22 cellular contexts compared by ENCODE assay signal in genomic region chrX:40078489-40079288, GRCh38. TPM values are rescaled to one million over a fixed set of nuclear protein-coding genes. Genes with fewer than 3 reads are reported as not detected.
DNase-seq lines count a peak whose midpoint lies in the region; ATAC-seq, FAIRE-seq and TF ChIP-seq lines count a peak whose summit lies in the region.
"Had no signal": no experiment of that assay in that cellular context is flagged by ENCODE, and none has a peak within 500 bp of the region (broad histone marks: within the 10 kb centered on the region; RNA-seq: fewer than 3 reads in every experiment).

No MANE protein-coding gene starts in this region.

- DNase-seq in GM12892 (ENCODE audit: insufficient read length) (no peak), GM12878 (ENCODE audit: low read depth, low spot score) (no peak), DMS53 treated with DMSO at 0.1 percent for 48 hours (lab: John Stamatoyannopoulos, UW; ENCODE audit: unreplicated experiment) (no peak), right cardiac atrium (no peak)
- DNase-seq in naive thymus-derived CD4-positive, alpha-beta T cell, result no peak
- DNase-seq: activated CD4-positive, alpha-beta memory T cell treated with anti-CD3 and anti-CD28 coated beads, Interleukin-2, amount 10 ng/mL, durations not matched to agents 7 days and 5 days; activated CD4-positive, CD25-positive, alpha-beta regulatory T cell; activated naive CD4-positive, alpha-beta T cell treated with anti-CD3 and anti-CD28 coated beads for 36 hours; COR-L47; dorsolateral prefrontal cortex; H9; MM.1S; NCI-H2171 treated with DMSO at 0.1 percent for 48 hours; NCI-H774; stimulated activated CD4-positive, alpha-beta T cell treated with anti-CD3 and anti-CD28 coated beads, Interleukin-4, amount 100 ng/mL, for 24 hours; thyroid gland had no signal

- SMC1A ChIA-PET in GM12878 (lab: Charles Lee; ENCODE audit: uncharacterized antibody, unreplicated experiment), result no interaction called here

- POLR2A ChIA-PET in GM12878 (lab: Charles Lee), result no interaction called here
- POLR2A ChIA-PET in naive thymus-derived CD4-positive, alpha-beta T cell (lab: Charles Lee), result no interaction called here

- no peak for TF ChIP-seq EP300 in GM12878 (IDR thresholded peaks at IDR 0.05; ENCODE audit: borderline replicate concordance in 1 of 2, control insufficient read depth in 1 of 2, low read depth in 2 of 2, low read length in 2 of 2)

- TF ChIP-seq POLR2A in GM12892 (IDR thresholded peaks at IDR 0.05; ENCODE audit: low read depth, low read length) (no peak), GM12878 (IDR thresholded peaks at IDR 0.05; ENCODE audit: low read depth, low read length) (no peak)

- no peak for TF ChIP-seq CTCF in GM12878 (IDR thresholded peaks at IDR 0.05 in 2 of 3, conservative IDR thresholded peaks at IDR 0.05 in 1 of 3; ENCODE audit: control insufficient read depth in 2 of 3, extremely low read depth in 1 of 3, insufficient read depth in 1 of 3, low read depth in 3 of 3, low read length in 3 of 3)

- H3K4me1 Mint-ChIP-seq in naive thymus-derived CD4-positive, alpha-beta T cell, result peaks cover 4 to 48% (median 31%) of the 10 kb centered on the region in 7 donors

- H3K27ac Mint-ChIP-seq in naive thymus-derived CD4-positive, alpha-beta T cell, result peak overlapping the region in 6 of 9 donors; percentile 28 to 80 (median 58)
- H3K27ac Mint-ChIP-seq: activated CD4-positive, alpha-beta memory T cell treated with anti-CD3 and anti-CD28 coated beads, Interleukin-2, amount 10 ng/mL, durations not matched to agents 7 days and 5 days had no signal

- peak overlapping the region in 1 of 10 donors; percentile 24 for H3K4me3 Mint-ChIP-seq in naive thymus-derived CD4-positive, alpha-beta T cell
- H3K4me3 Mint-ChIP-seq: activated CD4-positive, alpha-beta memory T cell treated with anti-CD3 and anti-CD28 coated beads, Interleukin-2, amount 10 ng/mL, durations not matched to agents 7 days and 5 days; activated naive CD4-positive, alpha-beta T cell treated with anti-CD3 and anti-CD28 coated beads for 36 hours; central memory CD8-positive, alpha-beta T cell; stimulated activated naive CD8-positive, alpha-beta T cell treated with anti-CD3 and anti-CD28 coated beads, Interleukin-15, Interleukin-2, amounts not matched to agents 100 ng/mL and 50 ng/mL, for 24 hours had no signal

- H3K27me3 ChIP-seq in BLaER1 treated with 17β-estradiol and CSF1 and Interleukin-3, amounts not matched to agents 10 nM and 100 nM, result peaks cover 0 to 24% (median 17%) of the 10 kb centered on the region in 11 experiments; a peak in 14 of 22 replicates
- H3K27me3 ChIP-seq in GM12878 (replicated peaks in 1 of 2; ENCODE audit: control insufficient read depth in 2 of 2, insufficient read depth in 2 of 2, low read length in 1 of 2) (no peaks in the 10 kb centered on the region), right cardiac atrium (ENCODE audit: control insufficient read depth, insufficient read depth) (no peaks in the 10 kb centered on the region)
- H3K27me3 ChIP-seq in naive thymus-derived CD4-positive, alpha-beta T cell (ENCODE audit: control insufficient read depth in 2 of 2, insufficient read depth in 2 of 2, low read length in 2 of 2), result no peaks in the 10 kb centered on the region
- H3K27me3 ChIP-seq: thyroid gland had no signal

- H3K36me3 Mint-ChIP-seq in naive thymus-derived CD4-positive, alpha-beta T cell, result peaks cover 0 to 11% (median 3%) of the 10 kb centered on the region in 5 donors

- intact Hi-C loops in GM12878 (cut with micrococcal nuclease; ENCODE audit: unreplicated experiment) (no loop called here), right cardiac atrium (cut with DNase I) (no loop called here)
- intact Hi-C loops in naive thymus-derived CD4-positive, alpha-beta T cell (cut with micrococcal nuclease), result no loop called here

- peaks cover 0 to 3% (median 0%) of the 10 kb centered on the region in 11 donors for H3K9me3 Mint-ChIP-seq in naive thymus-derived CD4-positive, alpha-beta T cell
- H3K9me3 Mint-ChIP-seq: activated CD4-positive, alpha-beta memory T cell treated with anti-CD3 and anti-CD28 coated beads, Interleukin-2, amount 10 ng/mL, durations not matched to agents 7 days and 5 days; activated naive CD4-positive, alpha-beta T cell treated with anti-CD3 and anti-CD28 coated beads for 36 hours; central memory CD8-positive, alpha-beta T cell; stimulated activated naive CD8-positive, alpha-beta T cell treated with anti-CD3 and anti-CD28 coated beads, Interleukin-15, Interleukin-2, amounts not matched to agents 100 ng/mL and 50 ng/mL, for 24 hours had no signal

- peaks cover 0 to 12% (median 5%) of the 10 kb centered on the region in 11 experiments; a peak in 8 of 22 replicates for H3K9me3 ChIP-seq in BLaER1 treated with 17β-estradiol and CSF1 and Interleukin-3, amounts not matched to agents 10 nM and 100 nM (replicated peaks in 1 of 11)
- H3K9me3 ChIP-seq in GM12878 (replicated peaks; ENCODE audit: control insufficient read depth, insufficient read depth, low read length), result no peaks in the 10 kb centered on the region; the same call in 2 of the 3 replicates
- H3K9me3 ChIP-seq in naive thymus-derived CD4-positive, alpha-beta T cell (ENCODE audit: control insufficient read depth in 2 of 3, low read length in 3 of 3), result no peaks in the 10 kb centered on the region
- H3K9me3 ChIP-seq in right cardiac atrium (ENCODE audit: control insufficient read depth, low read length), result no peaks in the 10 kb centered on the region
- H3K9me3 ChIP-seq: thyroid gland had no signal

- no peak overlapping the region for H3K4me3 ChIP-seq in BLaER1 treated with 17β-estradiol and CSF1 and Interleukin-3, amounts not matched to agents 10 nM and 100 nM
- no peak overlapping the region for H3K4me3 ChIP-seq in GM12878
- H3K4me3 ChIP-seq in naive thymus-derived CD4-positive, alpha-beta T cell (ENCODE audit: low read length), result no peak overlapping the region
- H3K4me3 ChIP-seq in right cardiac atrium (ENCODE audit: low read length), result no peak overlapping the region
- H3K4me3 ChIP-seq: dorsolateral prefrontal cortex, thyroid gland had no signal

- H3K79me2 ChIP-seq in GM12878 (ENCODE audit: control insufficient read depth, insufficient read depth, low read length), result no peaks in the 10 kb centered on the region; the same call in 1 of the 2 replicates

- RAD21 ChIA-PET in GM12878 (lab: Charles Lee; ENCODE audit: unreplicated experiment), result no interaction called here

- no peak overlapping the region for H2AFZ ChIP-seq in GM12878 (ENCODE audit: control insufficient read depth, low read depth, low read length)

- peaks cover 66 to 82% (median 78%) of the 10 kb centered on the region in 10 experiments for H3K4me1 ChIP-seq in BLaER1 treated with 17β-estradiol and CSF1 and Interleukin-3, amounts not matched to agents 10 nM and 100 nM
- H3K4me1 ChIP-seq in GM12878 (ENCODE audit: control insufficient read depth, insufficient read depth, low read length) (no peaks in the 10 kb centered on the region), right cardiac atrium (ENCODE audit: control insufficient read depth, insufficient read depth, low read length) (peaks cover 9% of the 10 kb centered on the region)
- H3K4me1 ChIP-seq in naive thymus-derived CD4-positive, alpha-beta T cell (ENCODE audit: control insufficient read depth in 2 of 2, insufficient read depth in 2 of 2, low read length in 2 of 2), result peaks cover 5 to 10% of the 10 kb centered on the region in 2 donors

- CTCF ChIA-PET in GM12878 (lab: Yijun Ruan, JAX), result interaction anchor here (0.5 kb wide), 1 partner anchor 47 kb away, joined by 3 read pairs; no protein-coding TSS in a partner anchor
- CTCF ChIA-PET in naive thymus-derived CD4-positive, alpha-beta T cell (lab: Charles Lee), result interaction anchor here (0.9 kb wide), 1 partner anchor 97 kb away, joined by 3 read pairs; no protein-coding TSS in a partner anchor

- no peak overlapping the region for H3K27ac ChIP-seq in BLaER1 treated with 17β-estradiol and CSF1 and Interleukin-3, amounts not matched to agents 10 nM and 100 nM
- H3K27ac ChIP-seq in GM12878 (ENCODE audit: control insufficient read depth, insufficient read depth) (no peak overlapping the region), right cardiac atrium (ENCODE audit: low read length) (no peak overlapping the region)
- no peak overlapping the region for H3K27ac ChIP-seq in naive thymus-derived CD4-positive, alpha-beta T cell (ENCODE audit: low read depth, low read length)
- H3K27ac ChIP-seq: dorsolateral prefrontal cortex, epithelial cell of prostate, thyroid gland had no signal

- no TSS peak for BruUV-seq in GM12878 (replicated peaks; lab: Mats Ljungman, UMichigan)

- no peak overlapping the region; a peak in 1 of 22 replicates for H3K9ac ChIP-seq in BLaER1 treated with 17β-estradiol and CSF1 and Interleukin-3, amounts not matched to agents 10 nM and 100 nM
- no peak overlapping the region for H3K9ac ChIP-seq in GM12878 (ENCODE audit: control insufficient read depth, insufficient read depth, low read length)

- no peak for TF ChIP-seq RAD21 in GM12878 (IDR thresholded peaks at IDR 0.05; ENCODE audit: insufficient read depth, low read depth, low read length)

- H3K27me3 Mint-ChIP-seq in naive thymus-derived CD4-positive, alpha-beta T cell, result no peaks in the 10 kb centered on the region
- H3K27me3 Mint-ChIP-seq: activated CD4-positive, alpha-beta memory T cell treated with anti-CD3 and anti-CD28 coated beads, Interleukin-2, amount 10 ng/mL, durations not matched to agents 7 days and 5 days; central memory CD8-positive, alpha-beta T cell; stimulated activated naive CD8-positive, alpha-beta T cell treated with anti-CD3 and anti-CD28 coated beads, Interleukin-15, Interleukin-2, amounts not matched to agents 100 ng/mL and 50 ng/mL, for 24 hours had no signal

- no peak for ATAC-seq in GM12878
- ATAC-seq in naive thymus-derived CD4-positive, alpha-beta T cell, result no peak
- ATAC-seq in right cardiac atrium, result no peak
- no peak for ATAC-seq in GM21360 (IDR thresholded peaks at IDR 0.05; ENCODE audit: unreplicated experiment)
- ATAC-seq in GM18511 (IDR thresholded peaks at IDR 0.05; ENCODE audit: unreplicated experiment), result no peak

- WGBS in GM12878 (ENCODE audit: insufficient coverage, insufficient replicate concordance, low lambda C conversion rate, missing lambda C conversion rate), result 55% methylated on average over 26 of the region's 26 CpGs
- WGBS in right cardiac atrium, result 58% methylated on average over 26 of the region's 26 CpGs

- peak overlapping the region; percentile 42 to 87 (median 58) for H3K4me2 ChIP-seq in BLaER1 treated with 17β-estradiol and CSF1 and Interleukin-3, amounts not matched to agents 10 nM and 100 nM
- no peak overlapping the region for H3K4me2 ChIP-seq in GM12878 (ENCODE audit: control insufficient read depth, insufficient read depth)

- in situ Hi-C loops in GM12878 (cut with MboI), result no loop called here

- H4K20me1 ChIP-seq in BLaER1 treated with 17β-estradiol and CSF1 and Interleukin-3, amounts not matched to agents 10 nM and 100 nM, result peaks cover 81 to 100% (median 94%) of the 10 kb centered on the region in 11 experiments
- peaks cover 9% of the 10 kb centered on the region; the same call in 1 of the 2 replicates for H4K20me1 ChIP-seq in GM12878 (ENCODE audit: control insufficient read depth, insufficient read depth)

- peaks cover 16 to 33% (median 26%) of the 10 kb centered on the region in 11 experiments; a peak in 21 of 22 replicates for H3K36me3 ChIP-seq in BLaER1 treated with 17β-estradiol and CSF1 and Interleukin-3, amounts not matched to agents 10 nM and 100 nM
- H3K36me3 ChIP-seq in GM12878 (ENCODE audit: control insufficient read depth in 2 of 2, insufficient read depth in 2 of 2, low read length in 1 of 2), result peaks cover 7 to 12% of the 10 kb centered on the region in 2 experiments; a peak in 3 of 4 replicates
- H3K36me3 ChIP-seq in naive thymus-derived CD4-positive, alpha-beta T cell (ENCODE audit: control insufficient read depth in 2 of 3, insufficient read depth in 3 of 3, low read length in 3 of 3), result peaks cover 0 to 35% (median 0%) of the 10 kb centered on the region in 3 experiments

- peak; percentile 14 for FAIRE-seq in GM12892 (lab: Jason Lieb, UNC)
- no peak for FAIRE-seq in GM12878 (lab: Jason Lieb, UNC)

RNA-seq across cellular contexts. Expression of gene BCOR, which starts 19.1 kb away (rescaled TPM):
- polyA plus RNA-seq in GM12892 (2012; ENCODE audit: missing spikeins), result 9.0 TPM
- 8.7 and 10.9 TPM in 2 replicates for total RNA-seq in GM12878 (2013; cell fraction: nucleolus; rRNA removed)
- total RNA-seq in GM12878 (2014; rRNA removed) (9.9 and 12.8 TPM in 2 replicates), GM12878 (2014; rRNA removed; fragmentation: Illumina TruSeq; extraction: Trizol) (7.0 and 7.3 TPM in 2 replicates), GM12878 (2021) (16.4 and 17.5 TPM in 2 replicates), right cardiac atrium (10 to 100 TPM; 18.1 to 30.1 (median 20.5) TPM)
- polyA plus RNA-seq in GM12878 (2011; ENCODE audit: low read depth), result 9.8 TPM
- polyA plus RNA-seq in GM12878 (2011; rRNA removed) (7.5 and 8.0 TPM in 2 replicates), GM12878 (2014; fragmentation: Illumina TruSeq; extraction: Trizol) (14.6 and 14.8 TPM in 2 replicates), GM12878 (2014; fragmentation: Nextera tagmentation; extraction: Ambion mirVana) (1 to 10 TPM; 5.1 to 8.0 TPM), GM12878 (2014; rRNA removed) (9.6 and 10.0 TPM in 2 replicates), GM12878 (2016; fragmentation: Nextera tagmentation; extraction: Ambion mirVana) (10 to 100 TPM; 10.1 to 10.9 TPM), right cardiac atrium (11.1 TPM)
- polyA plus RNA-seq in GM12878 (2011; cell fraction: cytosol; rRNA removed), result 6.9 and 11.2 TPM in 2 replicates
- 22.9 and 32.6 TPM in 2 replicates for polyA plus RNA-seq in GM12878 (2011; cell fraction: nucleus; rRNA removed)
- 12.0 and 13.5 TPM in 2 replicates for polyA plus RNA-seq in GM12878 (2012)
- polyA minus RNA-seq in GM12878 (2011; rRNA and poly(A)+ RNA removed), result 8.6 and 10.0 TPM in 2 replicates
- polyA minus RNA-seq in GM12878 (2011; cell fraction: cytosol; rRNA and poly(A)+ RNA removed), result 8.4 and 9.4 TPM in 2 replicates
- 7.9 and 12.2 TPM in 2 replicates for polyA minus RNA-seq in GM12878 (2011; cell fraction: nucleus; rRNA and poly(A)+ RNA removed)
- 10 to 100 TPM; 23.3 to 55.2 (median 43.3) TPM for total RNA-seq in naive thymus-derived CD4-positive, alpha-beta T cell
- polyA plus RNA-seq in naive thymus-derived CD4-positive, alpha-beta T cell, result 1 to 10 TPM; 3.8 to 9.1 TPM
